ENCODE assay signal across 18 cellular contexts in genomic region chr2:189865836-189866235, GRCh38.
DNase-seq lines count a peak whose midpoint lies in the region; TF ChIP-seq lines count a peak whose summit lies in the region.
"Had no signal": no experiment of that assay in that cellular context is flagged by ENCODE, and none has a peak within 500 bp of the region (broad histone marks: within the 10 kb centered on the region; RNA-seq: fewer than 3 reads in every experiment).

No MANE protein-coding gene starts in this region.

- no peaks in the 10 kb centered on the region for H3F3A ChIP-seq in GM23248 (ENCODE audit: insufficient read depth)

- in situ Hi-C loops in GM23248 (cut with MboI) = no loop called here

- TF ChIP-seq CTCF in AG10803 (conservative IDR thresholded peaks at IDR 0.05; ENCODE audit: low read length) (no peak), NB4 (IDR thresholded peaks at IDR 0.05; ENCODE audit: low read depth, low read length) (no peak)

- peak overlapping the region; percentile 47 for H2AFZ ChIP-seq in GM23248

- H3K9me3 ChIP-seq in GM23248 (ENCODE audit: low read depth) = no peaks in the 10 kb centered on the region
- H3K9me3 ChIP-seq: BE2C, HAP-1, Peyer's patch had no signal

- no peaks in the 10 kb centered on the region for H3K27me3 ChIP-seq in GM23248 (replicated peaks; ENCODE audit: insufficient read depth)
- H3K27me3 ChIP-seq: BE2C, Peyer's patch had no signal

- H3K79me2 ChIP-seq in GM23248 (ENCODE audit: insufficient read depth) = no peaks in the 10 kb centered on the region

- 98 to 100% methylated on average over 1 of the region's 1 CpG for WGBS in GM23248 (ENCODE audit: low coverage in 1 of 2, low lambda C conversion rate in 2 of 2, missing lambda C conversion rate in 2 of 2), 2 experiments

- H3K4me2 ChIP-seq in GM23248 (ENCODE audit: unreplicated experiment) = no peak overlapping the region

- DNase-seq in AG10803 (ENCODE audit: low read depth) (peak; percentile 38), GM23248 (peak; percentile 8), NB4 (ENCODE audit: low read depth) (peak; percentile 26), fibroblast of peridontal ligament (ENCODE audit: extremely low read depth) (peak; percentile 49), SHP77 (lab: John Stamatoyannopoulos, UW) (no peak), NCI-H524 (lab: John Stamatoyannopoulos, UW) (no peak), COR-L47 (lab: John Stamatoyannopoulos, UW) (no peak)
- DNase-seq in activated CD8-positive, alpha-beta memory T cell treated with anti-CD3 and anti-CD28 coated beads, Interleukin-2, amount 50 U/mL, for 48 hours = no peak
- DNase-seq: BE2C; CD4-positive, alpha-beta memory T cell; NCI-H1417 treated with DMSO at 0.1 percent for 48 hours; NCI-H1930; NCI-H226; NCI-H524 treated with DMSO at 0.1 percent for 48 hours; Peyer's patch had no signal

- peak overlapping the region; percentile 8; the same call in 1 of the 2 replicates for H3K27ac ChIP-seq in GM23248
- H3K27ac ChIP-seq: 22Rv1, HL-60, Peyer's patch had no signal

- no peak overlapping the region for H3K9ac ChIP-seq in GM23248

- no peak overlapping the region for H3K4me3 ChIP-seq in AG10803 (ENCODE audit: low read length)
- no peak overlapping the region for H3K4me3 ChIP-seq in GM23248
- no peak overlapping the region for H3K4me3 ChIP-seq in NB4 (ENCODE audit: low read depth, low read length)
- H3K4me3 ChIP-seq: HAP-1, Peyer's patch had no signal

- no peaks in the 10 kb centered on the region for H4K20me1 ChIP-seq in GM23248 (ENCODE audit: insufficient read depth)

- TF ChIP-seq POLR2A in NB4 (IDR thresholded peaks at IDR 0.05; ENCODE audit: extremely low read depth, insufficient read length) = no peak

- H3K4me1 ChIP-seq in GM23248 (ENCODE audit: insufficient read depth) = peaks cover 23% of the 10 kb centered on the region
- H3K4me1 ChIP-seq: BE2C, HAP-1, Peyer's patch had no signal

- H3K36me3 ChIP-seq in GM23248 (ENCODE audit: low read depth) = peaks cover 22% of the 10 kb centered on the region

- H3K9me2 ChIP-seq in GM23248 (ENCODE audit: insufficient read depth) = no peaks in the 10 kb centered on the region

Comparison
In these comparisons a context has a peak if more than half of its experiments do, and no peak if none do; other contexts are left out.
1. DNase-seq: peak in AG10803 (single experiment), GM23248 (single experiment), NB4 (single experiment) and fibroblast of peridontal ligament (single experiment); none in SHP77 (0 of 2), NCI-H524 (0 of 2), activated CD8-positive, alpha-beta memory T cell treated with anti-CD3 and anti-CD28 coated beads, Interleukin-2, amount 50 U/mL, for 48 hours (single experiment) and COR-L47 (single experiment).